ENCODE assay signal across 24 cellular contexts in genomic region chr4:40613456-40613855, GRCh38. TPM values are rescaled to one million over a fixed set of nuclear protein-coding genes. Genes with fewer than 3 reads are reported as not detected.
A peak's percentile ranks its signal among the peaks of the same experiment; 100 is the strongest.
DNase-seq lines count a peak whose midpoint lies in the region; ATAC-seq, FAIRE-seq and TF ChIP-seq lines count a peak whose summit lies in the region.
"Had no signal": no experiment of that assay in that cellular context is flagged by ENCODE, and none has a peak within 500 bp of the region (broad histone marks: within the 10 kb centered on the region; RNA-seq: fewer than 3 reads in every experiment).

No MANE protein-coding gene starts in this region.

- no peak overlapping the region for H3K4me2 ChIP-seq in A549
- H3K4me2 ChIP-seq: KMS-11 had no signal

- no peak for TF ChIP-seq RAD21 in A549 (conservative IDR thresholded peaks at IDR 0.05 in 1 of 2, IDR thresholded peaks at IDR 0.05 in 1 of 2)

- H3K9me3 ChIP-seq in A549 (no peaks in the 10 kb centered on the region), tibial nerve (no peaks in the 10 kb centered on the region)
- no peaks in the 10 kb centered on the region for H3K9me3 ChIP-seq in effector memory CD4-positive, alpha-beta T cell (ENCODE audit: control insufficient read depth, low read length)
- H3K9me3 ChIP-seq: thoracic aorta had no signal

- ATAC-seq in A549 (no peak), HG03460 (IDR thresholded peaks at IDR 0.05; ENCODE audit: unreplicated experiment) (no peak), HG03175 (IDR thresholded peaks at IDR 0.05; ENCODE audit: unreplicated experiment) (no peak)
- ATAC-seq: left colon; naive thymus-derived CD4-positive, alpha-beta T cell; Right ventricle myocardium inferior had no signal

- FAIRE-seq in A549 (lab: Jason Lieb, UNC): no peak
- FAIRE-seq: H1 had no signal

- TF ChIP-seq CTCF in A549 (IDR thresholded peaks at IDR 0.05) (no peak), VCaP (conservative IDR thresholded peaks at IDR 0.05) (no peak), tibial nerve (IDR thresholded peaks at IDR 0.05) (no peak)

- H3K4me1 ChIP-seq in A549 (peaks cover 23% of the 10 kb centered on the region; the same call in 1 of the 3 replicates), tibial nerve (no peaks in the 10 kb centered on the region)
- no peaks in the 10 kb centered on the region for H3K4me1 ChIP-seq in effector memory CD4-positive, alpha-beta T cell (ENCODE audit: control insufficient read depth, insufficient read depth, low read length, poor library complexity, severe bottlenecking)

- TF ChIP-seq POLR2A in A549 (IDR thresholded peaks at IDR 0.05; ENCODE audit: low read length): no peak
- TF ChIP-seq POLR2A in tibial nerve (IDR thresholded peaks at IDR 0.05): no peak

- no peaks in the 10 kb centered on the region for H3K36me3 ChIP-seq in tibial nerve
- no peaks in the 10 kb centered on the region for H3K36me3 ChIP-seq in effector memory CD4-positive, alpha-beta T cell (ENCODE audit: control insufficient read depth, insufficient read depth, low read length)
- H3K36me3 ChIP-seq: thoracic aorta had no signal

- H3K27ac ChIP-seq in A549 (no peak overlapping the region), VCaP (peak overlapping the region; percentile 67; the same call in 1 of the 2 replicates), tibial nerve (no peak overlapping the region)
- no peak overlapping the region for H3K27ac ChIP-seq in effector memory CD4-positive, alpha-beta T cell (ENCODE audit: insufficient read depth, low read length, poor library complexity, severe bottlenecking)
- H3K27ac ChIP-seq: KMS-11, thoracic aorta had no signal

- WGBS in A549 (ENCODE audit: missing lambda C conversion rate): 88% methylated on average over 1 of the region's 1 CpG
- WGBS in tibial nerve, 2 donors: 28 to 53% methylated on average over 1 of the region's 1 CpG

- DNase-seq in A549 (ENCODE audit: low read depth in 1 of 2, low spot score in 1 of 2): no peak
- peak; percentile 11 for DNase-seq in HCEC 1CT
- DNase-seq in islet precursor cell: peak; percentile 75
- no peak for DNase-seq in tibial nerve (ENCODE audit: low spot score in 2 of 2)
- DNase-seq in effector memory CD4-positive, alpha-beta T cell: no peak
- DNase-seq: activated CD4-positive, alpha-beta T cell treated with anti-CD3 and anti-CD28 coated beads, Interleukin-2, amount 50 U/mL, for 1 hour; activated CD8-positive, alpha-beta memory T cell treated with anti-CD3 and anti-CD28 coated beads, Interleukin-2, amount 50 U/mL, for 48 hours; activated naive CD8-positive, alpha-beta T cell treated with anti-CD3 and anti-CD28 coated beads for 36 hours; C1 segment of cervical spinal cord; glutamatergic neuron; left colon; NCI-H1694; NCI-H69; stimulated activated CD4-positive, alpha-beta T cell treated with anti-CD3 and anti-CD28 coated beads, Interleukin-4, amount 100 ng/mL, for 24 hours; stimulated activated naive CD4-positive, alpha-beta T cell treated with Interleukin-2 at 50 U/mL for 16 hours; T-helper 1 cell had no signal

- no peaks in the 10 kb centered on the region for H3K27me3 ChIP-seq in tibial nerve
- no peaks in the 10 kb centered on the region for H3K27me3 ChIP-seq in effector memory CD4-positive, alpha-beta T cell (replicated peaks; ENCODE audit: control insufficient read depth, insufficient read depth, low read length, poor library complexity, severe bottlenecking)

- H3K4me3 ChIP-seq in A549 (no peak overlapping the region), tibial nerve (no peak overlapping the region)
- no peak overlapping the region for H3K4me3 ChIP-seq in effector memory CD4-positive, alpha-beta T cell (ENCODE audit: insufficient read depth, low read depth, low read length, poor library complexity, severe bottlenecking)
- H3K4me3 ChIP-seq: thoracic aorta had no signal

- CTCF ChIA-PET in A549 (lab: Yijun Ruan, JAX): no interaction called here

- no peak for TF ChIP-seq EP300 in A549 (IDR thresholded peaks at IDR 0.05)
- no peak for TF ChIP-seq EP300 in tibial nerve (IDR thresholded peaks at IDR 0.05)

- POLR2A ChIA-PET in A549 (lab: Yijun Ruan, JAX): no interaction called here

TF ChIP-seq in A549, 52 proteins besides CTCF, POLR2A, EP300 and RAD21:
- TF ChIP-seq MYC (IDR thresholded peaks at IDR 0.05; ENCODE audit: borderline replicate concordance, low read length) (no peak), ZNF302 (CRISPR knock-in tag; IDR thresholded peaks at IDR 0.05) (no peak), MAZ (IDR thresholded peaks at IDR 0.05; ENCODE audit: borderline replicate concordance, low read depth, low read length) (no peak), EHMT2 (IDR thresholded peaks at IDR 0.05; ENCODE audit: low read depth) (no peak), RNF2 (IDR thresholded peaks at IDR 0.05; ENCODE audit: borderline replicate concordance, low read depth) (no peak), ELK1 (IDR thresholded peaks at IDR 0.05; ENCODE audit: low read depth, low read length) (no peak), FOSL2 (IDR thresholded peaks at IDR 0.05) (no peak), FOSL2 (CRISPR knock-in tag; IDR thresholded peaks at IDR 0.05) (peak; percentile 20; the same call in 1 of the 2 replicates)
TF ChIP-seq in A549: peak in this region for 1.

RNA-seq across cellular contexts. Expression of gene RBM47, which starts 16.2 kb away (rescaled TPM):
- polyA plus RNA-seq in A549 (2011; rRNA removed) (37.3 and 38.1 TPM in 2 replicates), A549 (2017; fragmentation: RNase III; extraction: RNeasy Plus Mini Kit Qiagen cat#74134 plus additional on column Dnase treatment) (33.2 to 43.3 TPM (median 41.5 TPM) in 3 replicates)
- 53.4 and 68.8 TPM in 2 replicates for polyA plus RNA-seq in A549 (2012; cell fraction: cytosol; rRNA removed)
- 63.9 and 115 TPM in 2 replicates for polyA plus RNA-seq in A549 (2012; cell fraction: nucleus; rRNA removed)
- 37.6 and 44.1 TPM in 2 replicates for polyA minus RNA-seq in A549 (2011; rRNA and poly(A)+ RNA removed)
- total RNA-seq in tibial nerve: 10 to 100 TPM; 22.8 to 93.9 (median 41.0) TPM

Comparison
In these comparisons a context has a peak if more than half of its experiments do, and no peak if none do; other contexts are left out.
1. DNase-seq: peak in HCEC 1CT (single experiment) and islet precursor cell (single experiment); none in A549 (0 of 2), tibial nerve (0 of 2) and effector memory CD4-positive, alpha-beta T cell (0 of 3).